ENCODE assay signal across 23 cellular contexts in the genomic region with DNA sequence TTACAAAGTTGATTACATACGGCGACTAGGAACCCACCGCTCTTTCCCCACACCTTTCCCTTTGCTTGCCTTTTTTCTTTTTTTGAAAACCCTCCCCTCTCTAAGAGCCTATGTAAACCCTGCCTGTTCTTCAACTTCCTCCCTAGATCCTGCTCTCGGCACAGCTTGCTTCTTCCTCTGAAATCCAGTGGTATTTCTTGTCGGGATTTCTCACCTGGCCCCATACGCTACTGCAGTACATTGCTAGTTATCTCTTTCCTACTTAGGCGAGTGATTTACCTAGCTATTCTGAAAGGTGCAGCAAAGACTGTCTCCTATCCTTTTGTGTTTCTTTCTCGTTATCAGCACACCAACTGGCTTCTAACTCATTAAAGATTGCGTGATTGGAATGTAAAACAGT.
A peak's percentile ranks its signal among the peaks of the same experiment; 100 is the strongest.
DNase-seq lines count a peak whose midpoint lies in the region; ATAC-seq and TF ChIP-seq lines count a peak whose summit lies in the region.
"Had no signal": no experiment of that assay in that cellular context is flagged by ENCODE, and none has a peak within 500 bp of the region (broad histone marks: within the 10 kb centered on the region; RNA-seq: fewer than 3 reads in every experiment).

No MANE protein-coding gene starts in this region.

- no peak overlapping the region for H3K4me2 ChIP-seq in GM23338

- TF ChIP-seq EP300 in esophagus muscularis mucosa (IDR thresholded peaks at IDR 0.05), result no peak

- intact Hi-C loops in esophagus muscularis mucosa (cut with DNase I) (loop anchor here (2.0 to 10.0 kb wide), 3 partner anchors 129 to 293 kb away; no protein-coding TSS in a partner anchor), sciatic nerve (cut with DNase I) (loop anchor here (5.0 kb wide), 1 partner anchor 171 kb away; no protein-coding TSS in a partner anchor)

- peak overlapping the region; percentile 71; the same call in 1 of the 2 replicates for H3K27ac ChIP-seq in GM23338 (ENCODE audit: low read depth)
- peak overlapping the region; percentile 66 to 79 (median 76) for H3K27ac ChIP-seq in esophagus muscularis mucosa (replicated peaks in 1 of 4)
- H3K27ac ChIP-seq: C4-2B had no signal

- H3K9me3 Mint-ChIP-seq in GM23338 (peaks cover 4% of the 10 kb centered on the region; the same call in 2 of the 3 replicates), nephron progenitor cell (peaks cover 24% of the 10 kb centered on the region)
- no peaks in the 10 kb centered on the region for H3K9me3 Mint-ChIP-seq in natural killer cell treated with Interleukin-12 subunit alpha and Interleukin-12 subunit beta and Interleukin-15 and Interleukin-18, amount 100 ng/mL, for 72 hours

- DNase-seq in GM23338 (ENCODE audit: low spot score) (peak; percentile 36), adipocyte (ENCODE audit: low read depth) (no peak), esophagus muscularis mucosa (ENCODE audit: extremely low spot score) (no peak), nephron progenitor cell (no peak), sciatic nerve (ENCODE audit: low spot score) (no peak)
- no peak for DNase-seq in natural killer cell treated with Interleukin-12 subunit alpha and Interleukin-12 subunit beta and Interleukin-15 and Interleukin-18, amount 100 ng/mL, for 72 hours (ENCODE audit: low spot score)
- DNase-seq: Calu3; CD8-positive, alpha-beta memory T cell; DMS153; GDM1; H7; HFFc6; KBM-7; MM.1S; NCI-H1092; NCI-H1436; NCI-H1930; NCI-H748 treated with DMSO at 0.1 percent for 48 hours; SIG-M5 had no signal

- H3K4me3 Mint-ChIP-seq in GM23338 (no peak overlapping the region; the same call in 2 of the 3 replicates), nephron progenitor cell (no peak overlapping the region)
- no peak overlapping the region for H3K4me3 Mint-ChIP-seq in natural killer cell treated with Interleukin-12 subunit alpha and Interleukin-12 subunit beta and Interleukin-15 and Interleukin-18, amount 100 ng/mL, for 72 hours
- H3K4me3 Mint-ChIP-seq: CD8-positive, alpha-beta memory T cell; HFFc6 had no signal

- ATAC-seq in GM23338, result peak; percentile 66
- ATAC-seq in GM18868 (IDR thresholded peaks at IDR 0.05; ENCODE audit: unreplicated experiment), result no peak
- no peak for ATAC-seq in natural killer cell treated with Interleukin-12 subunit alpha and Interleukin-12 subunit beta and Interleukin-15 and Interleukin-18, amount 100 ng/mL, for 72 hours
- ATAC-seq in GM21390 (IDR thresholded peaks at IDR 0.05; ENCODE audit: unreplicated experiment), result no peak
- ATAC-seq in sciatic nerve, result no peak
- ATAC-seq: Panc1 had no signal

- no peaks in the 10 kb centered on the region for H4K20me1 ChIP-seq in GM23338 (replicated peaks; ENCODE audit: insufficient read depth)

- no peaks in the 10 kb centered on the region for H3F3A ChIP-seq in GM23338 (replicated peaks; ENCODE audit: low read depth)

- H3K4me1 Mint-ChIP-seq in GM23338 (peaks cover 38% of the 10 kb centered on the region), nephron progenitor cell (peaks cover 47% of the 10 kb centered on the region)
- no peaks in the 10 kb centered on the region for H3K4me1 Mint-ChIP-seq in natural killer cell treated with Interleukin-12 subunit alpha and Interleukin-12 subunit beta and Interleukin-15 and Interleukin-18, amount 100 ng/mL, for 72 hours (ENCODE audit: low read depth in 2 of 2)

- H3K9me3 ChIP-seq in adipocyte (ENCODE audit: control insufficient read depth, low read length) (no peaks in the 10 kb centered on the region), esophagus muscularis mucosa (no peaks in the 10 kb centered on the region)

- no peak for TF ChIP-seq POLR2A in esophagus muscularis mucosa (IDR thresholded peaks at IDR 0.05; ENCODE audit: low read depth)

- H3K27me3 ChIP-seq in GM23338 (ENCODE audit: insufficient read depth), result no peaks in the 10 kb centered on the region
- H3K27me3 ChIP-seq in adipocyte (replicated peaks; ENCODE audit: control insufficient read depth, insufficient read depth, low read length), result no peaks in the 10 kb centered on the region
- no peaks in the 10 kb centered on the region for H3K27me3 ChIP-seq in esophagus muscularis mucosa

- H3K27ac Mint-ChIP-seq in GM23338, result peak overlapping the region; percentile 8; the same call in 1 of the 2 replicates
- peak overlapping the region; percentile 65 for H3K27ac Mint-ChIP-seq in nephron progenitor cell
- H3K27ac Mint-ChIP-seq in natural killer cell treated with Interleukin-12 subunit alpha and Interleukin-12 subunit beta and Interleukin-15 and Interleukin-18, amount 100 ng/mL, for 72 hours, result no peak overlapping the region

- H3K4me3 ChIP-seq in GM23338 (no peak overlapping the region), adipocyte (ENCODE audit: low read length) (no peak overlapping the region), esophagus muscularis mucosa (no peak overlapping the region)

- peak overlapping the region; percentile 78 for H3K9ac ChIP-seq in adipocyte (ENCODE audit: low read length)

- H3K36me3 Mint-ChIP-seq in GM23338 (ENCODE audit: low read depth) (peaks cover 4% of the 10 kb centered on the region; the same call in 1 of the 3 replicates), nephron progenitor cell (ENCODE audit: low read depth) (peaks cover 24% of the 10 kb centered on the region)
- H3K36me3 Mint-ChIP-seq in natural killer cell treated with Interleukin-12 subunit alpha and Interleukin-12 subunit beta and Interleukin-15 and Interleukin-18, amount 100 ng/mL, for 72 hours, result no peaks in the 10 kb centered on the region
- H3K36me3 Mint-ChIP-seq: CD8-positive, alpha-beta memory T cell had no signal

- H3K79me2 ChIP-seq in GM23338 (replicated peaks; ENCODE audit: insufficient read depth), result no peaks in the 10 kb centered on the region

- H3K27me3 Mint-ChIP-seq in GM23338 (ENCODE audit: insufficient read depth, low read depth, poor library complexity) (no peaks in the 10 kb centered on the region), nephron progenitor cell (ENCODE audit: low read depth, poor library complexity) (no peaks in the 10 kb centered on the region)
- peaks cover 15 to 22% of the 10 kb centered on the region in 2 donors for H3K27me3 Mint-ChIP-seq in natural killer cell treated with Interleukin-12 subunit alpha and Interleukin-12 subunit beta and Interleukin-15 and Interleukin-18, amount 100 ng/mL, for 72 hours

- no peak for TF ChIP-seq CTCF in GM23338 (conservative IDR thresholded peaks at IDR 0.05; ENCODE audit: low read depth in 2 of 2)
- no peak for TF ChIP-seq CTCF in esophagus muscularis mucosa (IDR thresholded peaks at IDR 0.05)
- no peak for TF ChIP-seq CTCF in nephron progenitor cell (IDR thresholded peaks at IDR 0.05)

- peaks cover 3% of the 10 kb centered on the region; the same call in 1 of the 2 replicates for H3K4me1 ChIP-seq in GM23338 (ENCODE audit: insufficient read depth)
- H3K4me1 ChIP-seq in adipocyte (ENCODE audit: control insufficient read depth, insufficient read depth, low read length), result peaks cover 15% of the 10 kb centered on the region
- H3K4me1 ChIP-seq in esophagus muscularis mucosa, result peaks cover 17 to 62% (median 55%) of the 10 kb centered on the region in 4 donors

- H3K36me3 ChIP-seq in GM23338 (ENCODE audit: insufficient read depth) (no peaks in the 10 kb centered on the region), adipocyte (ENCODE audit: control insufficient read depth, insufficient read depth, low read length, severe bottlenecking) (no peaks in the 10 kb centered on the region), esophagus muscularis mucosa (no peaks in the 10 kb centered on the region)

- no peak overlapping the region for H2AFZ ChIP-seq in GM23338

- 0 out of 2 replicates have a peak, but pooled peaks cover 5% of the 10 kb centered on the region for H3K9me2 ChIP-seq in GM23338 (ENCODE audit: insufficient read depth)

- 92% methylated on average over 9 of the region's 9 CpGs for WGBS in esophagus muscularis mucosa

TF ChIP-seq in GM23338, 12 proteins besides CTCF, POLR2A, EP300 and RAD21 (continues in another document):
- TF ChIP-seq CREB1 (CRISPR knock-in tag; IDR thresholded peaks at IDR 0.05; ENCODE audit: low read depth) (no peak), ZNF114 (CRISPR knock-in tag; IDR thresholded peaks at IDR 0.05) (no peak), POLR2AphosphoS5 (IDR thresholded peaks at IDR 0.05; ENCODE audit: low read depth) (no peak), EZH2phosphoT487 (IDR thresholded peaks at IDR 0.05; ENCODE audit: unreplicated experiment) (no peak), EZH2 (IDR thresholded peaks at IDR 0.05; ENCODE audit: low read depth, unreplicated experiment) (no peak)
- TF ChIP-seq, protein P1, sequence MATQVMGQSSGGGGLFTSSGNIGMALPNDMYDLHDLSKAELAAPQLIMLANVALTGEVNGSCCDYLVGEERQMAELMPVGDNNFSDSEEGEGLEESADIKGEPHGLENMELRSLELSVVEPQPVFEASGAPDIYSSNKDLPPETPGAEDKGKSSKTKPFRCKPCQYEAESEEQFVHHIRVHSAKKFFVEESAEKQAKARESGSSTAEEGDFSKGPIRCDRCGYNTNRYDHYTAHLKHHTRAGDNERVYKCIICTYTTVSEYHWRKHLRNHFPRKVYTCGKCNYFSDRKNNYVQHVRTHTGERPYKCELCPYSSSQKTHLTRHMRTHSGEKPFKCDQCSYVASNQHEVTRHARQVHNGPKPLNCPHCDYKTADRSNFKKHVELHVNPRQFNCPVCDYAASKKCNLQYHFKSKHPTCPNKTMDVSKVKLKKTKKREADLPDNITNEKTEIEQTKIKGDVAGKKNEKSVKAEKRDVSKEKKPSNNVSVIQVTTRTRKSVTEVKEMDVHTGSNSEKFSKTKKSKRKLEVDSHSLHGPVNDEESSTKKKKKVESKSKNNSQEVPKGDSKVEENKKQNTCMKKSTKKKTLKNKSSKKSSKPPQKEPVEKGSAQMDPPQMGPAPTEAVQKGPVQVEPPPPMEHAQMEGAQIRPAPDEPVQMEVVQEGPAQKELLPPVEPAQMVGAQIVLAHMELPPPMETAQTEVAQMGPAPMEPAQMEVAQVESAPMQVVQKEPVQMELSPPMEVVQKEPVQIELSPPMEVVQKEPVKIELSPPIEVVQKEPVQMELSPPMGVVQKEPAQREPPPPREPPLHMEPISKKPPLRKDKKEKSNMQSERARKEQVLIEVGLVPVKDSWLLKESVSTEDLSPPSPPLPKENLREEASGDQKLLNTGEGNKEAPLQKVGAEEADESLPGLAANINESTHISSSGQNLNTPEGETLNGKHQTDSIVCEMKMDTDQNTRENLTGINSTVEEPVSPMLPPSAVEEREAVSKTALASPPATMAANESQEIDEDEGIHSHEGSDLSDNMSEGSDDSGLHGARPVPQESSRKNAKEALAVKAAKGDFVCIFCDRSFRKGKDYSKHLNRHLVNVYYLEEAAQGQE (IDR thresholded peaks at IDR 0.05; ENCODE audit: unreplicated experiment), result no peak
- TF ChIP-seq, protein P2, sequence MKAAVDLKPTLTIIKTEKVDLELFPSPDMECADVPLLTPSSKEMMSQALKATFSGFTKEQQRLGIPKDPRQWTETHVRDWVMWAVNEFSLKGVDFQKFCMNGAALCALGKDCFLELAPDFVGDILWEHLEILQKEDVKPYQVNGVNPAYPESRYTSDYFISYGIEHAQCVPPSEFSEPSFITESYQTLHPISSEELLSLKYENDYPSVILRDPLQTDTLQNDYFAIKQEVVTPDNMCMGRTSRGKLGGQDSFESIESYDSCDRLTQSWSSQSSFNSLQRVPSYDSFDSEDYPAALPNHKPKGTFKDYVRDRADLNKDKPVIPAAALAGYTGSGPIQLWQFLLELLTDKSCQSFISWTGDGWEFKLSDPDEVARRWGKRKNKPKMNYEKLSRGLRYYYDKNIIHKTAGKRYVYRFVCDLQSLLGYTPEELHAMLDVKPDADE (IDR thresholded peaks at IDR 0.05), result no peak

Comparison
In these comparisons a context has a peak if more than half of its experiments do, and no peak if none do; other contexts are left out.
1. H3K27ac Mint-ChIP-seq: peak in GM23338 (single experiment) and nephron progenitor cell (single experiment); none in natural killer cell treated with Interleukin-12 subunit alpha and Interleukin-12 subunit beta and Interleukin-15 and Interleukin-18, amount 100 ng/mL, for 72 hours (0 of 2).